ENCODE assay signal across 8 cellular contexts in the genomic region with DNA sequence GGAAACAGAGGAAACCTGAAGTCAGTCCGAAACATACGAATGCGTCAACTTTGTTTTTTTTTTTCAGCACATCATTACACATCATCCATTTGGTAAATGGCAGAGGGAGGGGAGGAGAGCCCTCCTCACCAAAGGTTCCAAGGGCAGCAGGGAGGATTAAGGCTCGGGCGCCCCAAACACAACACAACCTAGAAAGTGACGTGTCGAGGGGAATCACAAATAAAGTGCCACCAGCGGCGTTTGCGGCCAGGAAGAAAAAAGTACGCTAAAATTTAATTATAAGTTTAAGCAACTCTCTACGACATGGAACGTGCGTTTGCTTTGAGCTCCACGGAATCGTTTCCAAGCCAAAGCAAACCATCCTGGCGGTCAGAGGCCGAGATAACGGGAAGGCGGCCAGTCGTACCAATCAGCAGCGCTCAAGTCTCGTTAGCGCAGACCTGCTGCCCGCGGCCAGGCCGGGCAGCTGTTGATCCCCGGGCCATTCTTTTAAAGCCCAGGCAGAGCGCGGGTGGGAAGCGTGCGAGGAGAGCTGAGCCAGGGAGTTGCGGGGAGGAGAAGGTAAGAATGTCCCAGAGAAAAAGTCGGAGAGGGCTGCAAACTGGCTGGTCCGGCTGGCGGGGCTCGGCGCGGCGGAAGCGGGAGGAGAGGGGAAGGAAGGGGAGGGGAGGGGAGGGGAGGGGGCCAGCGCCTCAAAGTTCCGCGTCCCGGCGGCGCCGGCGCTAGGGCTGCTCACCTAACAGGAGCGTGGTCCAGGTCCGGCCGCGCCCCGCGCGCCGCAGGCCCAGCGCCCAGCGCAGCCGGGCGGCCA. TPM values are rescaled to one million over a fixed set of nuclear protein-coding genes. Genes with fewer than 3 reads are reported as not detected.
DNase-seq lines count a peak whose midpoint lies in the region; ATAC-seq and TF ChIP-seq lines count a peak whose summit lies in the region.

No MANE protein-coding gene starts in this region.

- H3K36me3 Mint-ChIP-seq in H9 (ENCODE audit: insufficient read depth in 1 of 3, low read depth in 3 of 3) (0 out of 7 replicates have a peak, but pooled peaks cover 0 to 4% (median 0%) of the 10 kb centered on the region in 3 experiments), WTC11 (no peaks in the 10 kb centered on the region)

- no CpG with 5 or more reads among the region's 61 CpGs for WGBS in H9 (ENCODE audit: extremely low coverage, insufficient read length, low lambda C conversion rate)

- no peak overlapping the region for H2BK20ac ChIP-seq in H9 (ENCODE audit: low read depth, low read length, poor library complexity, severe bottlenecking)

- H3K4me3 Mint-ChIP-seq in H9 (peak overlapping the region; percentile 96 to 98), WTC11 (peak overlapping the region; percentile 96)

- H2BK5ac ChIP-seq in H9 (ENCODE audit: insufficient read length, low read length), result no peak overlapping the region

- H3K4me2 ChIP-seq in H9 (ENCODE audit: insufficient read depth, insufficient read length, low read length), result peak overlapping the region; percentile 83

- H3K9me3 ChIP-seq in H9 (ENCODE audit: control insufficient read depth, low read depth, low read length), result no peaks in the 10 kb centered on the region

- H3K9ac ChIP-seq in H9 (ENCODE audit: extremely low read depth, insufficient read length, low read length), result peak overlapping the region; percentile 46

- no peak overlapping the region for H3K4ac ChIP-seq in H9 (ENCODE audit: low read depth, low read length)

- no peak overlapping the region for H4K5ac ChIP-seq in H9 (ENCODE audit: insufficient read length, low read depth, low read length)

- H3K56ac ChIP-seq in H9 (ENCODE audit: insufficient read length, low read depth, low read length), result no peak overlapping the region

- H2AFZ ChIP-seq in H9 (ENCODE audit: low read length), result no peak overlapping the region

- H3K9me3 Mint-ChIP-seq in H9 (no peaks in the 10 kb centered on the region), WTC11 (no peaks in the 10 kb centered on the region)

- H3K79me2 ChIP-seq in H9 (ENCODE audit: insufficient read depth, low read length), result peaks cover 22% of the 10 kb centered on the region; the same call in 1 of the 2 replicates

- POLR2A ChIA-PET in WTC11 (lab: Charles Lee), result no interaction called here

- peak; percentile 17 for ATAC-seq in WTC11

- H3K23ac ChIP-seq in H9 (ENCODE audit: insufficient read length, low read depth, low read length), result no peak overlapping the region

- no peak overlapping the region for H3T11ph ChIP-seq in H9 (ENCODE audit: low read length)

- DNase-seq in DMS79 (lab: John Stamatoyannopoulos, UW) (peak; percentile 2), H9 (peak; percentile 64), NCI-H1417 treated with DMSO at 0.1 percent for 48 hours (lab: John Stamatoyannopoulos, UW) (peak; percentile 18), WTC11 (ENCODE audit: low spot score) (peak; percentile 63), kidney glomerular epithelial cell (lab: John Stamatoyannopoulos, UW) (peak; percentile 36)
- peak; percentile 43 to 53 for DNase-seq in stimulated activated CD4-positive, alpha-beta T cell treated with anti-CD3 and anti-CD28 coated beads, Interleukin-2, amount 100 ng/mL, for 24 hours
- DNase-seq in effector CD8-positive, alpha-beta T cell (lab: John Stamatoyannopoulos, UW), result no peak

- peak overlapping the region; percentile 66 for H3K18ac ChIP-seq in H9 (ENCODE audit: insufficient read length, low read depth, low read length)

- no peak overlapping the region for H3K27ac ChIP-seq in H9 (ENCODE audit: insufficient read length, low read depth, low read length)
- H3K27ac ChIP-seq in cingulate gyrus (ENCODE audit: low read depth, low read length), result peak overlapping the region; percentile 67

- no peak overlapping the region for H3K14ac ChIP-seq in H9 (ENCODE audit: insufficient read depth, low read length)

- H3K4me1 ChIP-seq in H9 (ENCODE audit: insufficient read depth, low read length), result no peaks in the 10 kb centered on the region

- no peak overlapping the region for H2BK120ac ChIP-seq in H9 (ENCODE audit: low read depth, low read length, poor library complexity, severe bottlenecking)

- H3K23me2 ChIP-seq in H9 (ENCODE audit: insufficient read length, low read depth, low read length, poor library complexity, severe bottlenecking), result peaks cover 8% of the 10 kb centered on the region

- H3K27me3 ChIP-seq in H9 (ENCODE audit: insufficient read depth, low read length), result no peaks in the 10 kb centered on the region

- no peak overlapping the region for H2BK15ac ChIP-seq in H9 (ENCODE audit: low read depth, low read length)

- H3K27me3 Mint-ChIP-seq in H9 (ENCODE audit: low read depth), result peaks cover 2% of the 10 kb centered on the region
- H3K27me3 Mint-ChIP-seq in WTC11 (ENCODE audit: low read depth), result no peaks in the 10 kb centered on the region

- H2BK12ac ChIP-seq in H9 (ENCODE audit: insufficient read length, low read depth, low read length), result no peak overlapping the region

- CTCF ChIA-PET in WTC11 (lab: Charles Lee), result interaction anchor here (0.5 to 2.2 kb wide), 16 partner anchors 10 to 1042 kb away, joined by 3 to 11 read pairs (median 3); a partner anchor contains a TSS

- H2AK5ac ChIP-seq in H9 (ENCODE audit: insufficient read length, low read length), result no peak overlapping the region

- no peak overlapping the region for H4K91ac ChIP-seq in H9 (ENCODE audit: insufficient read length, low read depth, low read length)

- H3K27ac Mint-ChIP-seq in H9 (peak overlapping the region; percentile 88 to 98 (median 88); a peak in 6 of 7 replicates), WTC11 (peak overlapping the region; percentile 80)

- no peak for TF ChIP-seq CTCF in H9 (conservative IDR thresholded peaks at IDR 0.05)
- TF ChIP-seq CTCF in WTC11 (IDR thresholded peaks at IDR 0.05), result no peak

- peaks cover 3% of the 10 kb centered on the region for H3K79me1 ChIP-seq in H9 (ENCODE audit: insufficient read depth, low read depth, low read length, poor library complexity, severe bottlenecking)

- H4K8ac ChIP-seq in H9 (replicated peaks; ENCODE audit: insufficient read length, low read depth, low read length), result no peak overlapping the region

- H4K20me1 ChIP-seq in H9 (ENCODE audit: control insufficient read depth, insufficient read depth, insufficient read length), result no peaks in the 10 kb centered on the region

- H3K4me1 Mint-ChIP-seq in H9 (peaks cover 37 to 40% of the 10 kb centered on the region in 2 experiments), WTC11 (peaks cover 41% of the 10 kb centered on the region)

TF ChIP-seq in WTC11, 78 proteins besides CTCF, POLR2A, EP300 and RAD21:
- no peak for TF ChIP-seq GABPB1 (CRISPR knock-in tag; IDR thresholded peaks at IDR 0.05)
- TF ChIP-seq, protein P1, sequence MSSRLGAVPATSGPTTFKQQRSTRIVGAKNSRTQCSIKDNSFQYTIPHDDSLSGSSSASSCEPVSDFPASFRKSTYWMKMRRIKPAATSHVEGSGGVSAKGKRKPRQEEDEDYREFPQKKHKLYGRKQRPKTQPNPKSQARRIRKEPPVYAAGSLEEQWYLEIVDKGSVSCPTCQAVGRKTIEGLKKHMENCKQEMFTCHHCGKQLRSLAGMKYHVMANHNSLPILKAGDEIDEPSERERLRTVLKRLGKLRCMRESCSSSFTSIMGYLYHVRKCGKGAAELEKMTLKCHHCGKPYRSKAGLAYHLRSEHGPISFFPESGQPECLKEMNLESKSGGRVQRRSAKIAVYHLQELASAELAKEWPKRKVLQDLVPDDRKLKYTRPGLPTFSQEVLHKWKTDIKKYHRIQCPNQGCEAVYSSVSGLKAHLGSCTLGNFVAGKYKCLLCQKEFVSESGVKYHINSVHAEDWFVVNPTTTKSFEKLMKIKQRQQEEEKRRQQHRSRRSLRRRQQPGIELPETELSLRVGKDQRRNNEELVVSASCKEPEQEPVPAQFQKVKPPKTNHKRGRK (CRISPR knock-in tag; IDR thresholded peaks at IDR 0.05; ENCODE audit: borderline replicate concordance), result no peak
- no peak for TF ChIP-seq NR1H2 (CRISPR knock-in tag; IDR thresholded peaks at IDR 0.05)
- TF ChIP-seq ZNF138 (CRISPR knock-in tag; conservative IDR thresholded peaks at IDR 0.05), result no peak

RNA-seq across cellular contexts. Expression of a gene that starts 0.7 kb away (rescaled TPM):
- total RNA-seq in H9 (2021) (14.3 and 14.9 TPM in 2 replicates), WTC11 (2021) (14.9 to 17.7 TPM (median 15.5 TPM) in 3 replicates)
